Comparison of ENCODE assay signal across 32 cellular contexts in genomic region chr4:79353075-79353474, GRCh38. TPM values are rescaled to one million over a fixed set of nuclear protein-coding genes. Genes with fewer than 3 reads are reported as not detected.
"Had no signal": no experiment of that assay in that cellular context is flagged by ENCODE, and none has a peak within 500 bp of the region (broad histone marks: within the 10 kb centered on the region; RNA-seq: fewer than 3 reads in every experiment).

No MANE protein-coding gene starts in this region.

- ATAC-seq: activated CD4-positive, alpha-beta T cell treated with anti-CD3 and anti-CD28 coated beads for 36 hours; activated naive CD4-positive, alpha-beta T cell treated with anti-CD3 and anti-CD28 coated beads, Interleukin-2, amount 50 U/mL, for 72 hours; activated T-helper 17 cell treated with anti-CD3 and anti-CD28 coated beads, Interleukin-2, amount 50 U/mL, for 72 hours; left lobe of liver; lower lobe of right lung; natural killer cell; right cardiac atrium; stimulated activated effector memory CD8-positive, alpha-beta T cell treated with anti-CD3 and anti-CD28 coated beads, Interleukin-12 subunit alpha, Interleukin-12 subunit beta, amount 100 ng/mL, for 72 hours; stimulated activated naive CD8-positive, alpha-beta T cell treated with anti-CD3 and anti-CD28 coated beads, Interleukin-15, amount 100 ng/mL, for 72 hours; WTC11 had no signal

- H3K4me1 ChIP-seq: ascending aorta, esophagus muscularis mucosa, lower lobe of right lung, parathyroid adenoma, tibial artery had no signal

- H3K27ac Mint-ChIP-seq: activated CD4-positive, alpha-beta T cell treated with anti-CD3 and anti-CD28 coated beads for 36 hours; activated naive CD4-positive, alpha-beta T cell treated with anti-CD3 and anti-CD28 coated beads, Interleukin-2, amount 50 U/mL, for 72 hours; activated T-cell treated with anti-CD3 and anti-CD28 coated beads, Interleukin-2, amount 50 U/mL, for 24 hours; activated T-helper 17 cell treated with anti-CD3 and anti-CD28 coated beads, Interleukin-2, amount 50 U/mL, for 72 hours; natural killer cell; stimulated activated effector memory CD8-positive, alpha-beta T cell treated with anti-CD3 and anti-CD28 coated beads, Interleukin-12 subunit alpha, Interleukin-12 subunit beta, amount 100 ng/mL, for 72 hours; stimulated activated naive CD8-positive, alpha-beta T cell treated with anti-CD3 and anti-CD28 coated beads, Interleukin-15, amount 100 ng/mL, for 72 hours; WTC11 had no signal

- H3K27me3 Mint-ChIP-seq: activated CD4-positive, alpha-beta T cell treated with anti-CD3 and anti-CD28 coated beads for 36 hours; activated T-cell treated with anti-CD3 and anti-CD28 coated beads, Interleukin-2, amount 50 U/mL, for 24 hours; activated T-helper 17 cell treated with anti-CD3 and anti-CD28 coated beads, Interleukin-2, amount 50 U/mL, for 72 hours; stimulated activated naive CD8-positive, alpha-beta T cell treated with anti-CD3 and anti-CD28 coated beads, Interleukin-15, amount 100 ng/mL, for 72 hours had no signal

- H3K27ac ChIP-seq: ascending aorta, esophagus muscularis mucosa, lower lobe of right lung, parathyroid adenoma, tibial artery had no signal

- H3K36me3 ChIP-seq: ascending aorta, esophagus muscularis mucosa, lower lobe of right lung, tibial artery had no signal

- DNase-seq: activated CD4-positive, alpha-beta T cell treated with anti-CD3 and anti-CD28 coated beads for 36 hours; activated CD4-positive, alpha-beta T cell treated with anti-CD3 and anti-CD28 coated beads, Interleukin-2, amount 50 U/mL, for 4 hours; activated CD8-positive, alpha-beta memory T cell treated with anti-CD3 and anti-CD28 coated beads for 24 hours; activated CD8-positive, alpha-beta memory T cell treated with anti-CD3 and anti-CD28 coated beads, Interleukin-2, amount 50 U/mL, for 4 hours; activated T-cell treated with anti-CD3 and anti-CD28 coated beads, Interleukin-2, amount 50 U/mL, for 24 hours; central memory CD4-positive, alpha-beta T cell; effector memory CD4-positive, alpha-beta T cell; hypothalamus; islet precursor cell; lower lobe of right lung; natural killer cell; right cardiac atrium; stimulated activated CD4-positive, alpha-beta T cell treated with anti-CD3 and anti-CD28 coated beads, Interleukin-2, amount 100 ng/mL, for 24 hours; stimulated activated naive CD8-positive, alpha-beta T cell treated with anti-CD3 and anti-CD28 coated beads, Interleukin-15, amount 100 ng/mL, for 72 hours; T-helper 1 cell; tibial artery had no signal

- H3K79me2 ChIP-seq: parathyroid adenoma had no signal

- H3K27me3 ChIP-seq: ascending aorta, esophagus muscularis mucosa, tibial artery had no signal

- FAIRE-seq: TTC549 had no signal

- H3K4me1 Mint-ChIP-seq: activated CD4-positive, alpha-beta T cell treated with anti-CD3 and anti-CD28 coated beads for 36 hours; activated T-helper 17 cell treated with anti-CD3 and anti-CD28 coated beads, Interleukin-2, amount 50 U/mL, for 72 hours; natural killer cell; stimulated activated effector memory CD8-positive, alpha-beta T cell treated with anti-CD3 and anti-CD28 coated beads, Interleukin-12 subunit alpha, Interleukin-12 subunit beta, amount 100 ng/mL, for 72 hours; stimulated activated naive CD8-positive, alpha-beta T cell treated with anti-CD3 and anti-CD28 coated beads, Interleukin-15, amount 100 ng/mL, for 72 hours; WTC11 had no signal

- H3K36me3 Mint-ChIP-seq: activated naive CD4-positive, alpha-beta T cell treated with anti-CD3 and anti-CD28 coated beads, Interleukin-2, amount 50 U/mL, for 72 hours; stimulated activated effector memory CD8-positive, alpha-beta T cell treated with anti-CD3 and anti-CD28 coated beads, Interleukin-12 subunit alpha, Interleukin-12 subunit beta, amount 100 ng/mL, for 72 hours had no signal

- H3K9ac ChIP-seq: parathyroid adenoma had no signal

- H3K9me3 ChIP-seq: ascending aorta, esophagus muscularis mucosa, lower lobe of right lung, tibial artery had no signal

- H3K4me3 ChIP-seq: ascending aorta, esophagus muscularis mucosa, lower lobe of right lung, tibial artery had no signal

- H3K4me3 Mint-ChIP-seq: activated CD4-positive, alpha-beta T cell treated with anti-CD3 and anti-CD28 coated beads for 36 hours; activated T-cell treated with anti-CD3 and anti-CD28 coated beads, Interleukin-2, amount 50 U/mL, for 24 hours; activated T-helper 17 cell treated with anti-CD3 and anti-CD28 coated beads, Interleukin-2, amount 50 U/mL, for 72 hours; natural killer cell; stimulated activated effector memory CD8-positive, alpha-beta T cell treated with anti-CD3 and anti-CD28 coated beads, Interleukin-12 subunit alpha, Interleukin-12 subunit beta, amount 100 ng/mL, for 72 hours; stimulated activated naive CD8-positive, alpha-beta T cell treated with anti-CD3 and anti-CD28 coated beads, Interleukin-15, amount 100 ng/mL, for 72 hours; WTC11 had no signal

- H3K9me3 Mint-ChIP-seq: activated T-helper 17 cell treated with anti-CD3 and anti-CD28 coated beads, Interleukin-2, amount 50 U/mL, for 72 hours had no signal

- H2AFZ ChIP-seq: parathyroid adenoma had no signal

RNA-seq across cellular contexts. Expression of gene NAA11, which starts 27.2 kb away (rescaled TPM):
- total RNA-seq: activated CD4-positive, alpha-beta T cell treated with anti-CD3 and anti-CD28 coated beads for 36 hours; activated naive CD4-positive, alpha-beta T cell treated with anti-CD3 and anti-CD28 coated beads, Interleukin-2, amount 50 U/mL, for 72 hours; activated T-helper 17 cell treated with anti-CD3 and anti-CD28 coated beads, Interleukin-2, amount 50 U/mL, for 72 hours; ascending aorta; dermis microvascular lymphatic vessel endothelial cell; esophagus muscularis mucosa; frontal cortex; left lobe of liver; lower lobe of right lung; mesenteric fat pad; natural killer cell; pulmonary artery endothelial cell; right cardiac atrium; skeletal muscle tissue; ureter; WTC11 had no signal
- polyA plus RNA-seq: adipose tissue, right cardiac atrium had no signal

RNA-seq across cellular contexts. Expression of gene GK2, which starts 55.0 kb away (rescaled TPM):
- total RNA-seq: activated CD4-positive, alpha-beta T cell treated with anti-CD3 and anti-CD28 coated beads for 36 hours; activated naive CD4-positive, alpha-beta T cell treated with anti-CD3 and anti-CD28 coated beads, Interleukin-2, amount 50 U/mL, for 72 hours; activated T-helper 17 cell treated with anti-CD3 and anti-CD28 coated beads, Interleukin-2, amount 50 U/mL, for 72 hours; ascending aorta; dermis microvascular lymphatic vessel endothelial cell; esophagus muscularis mucosa; frontal cortex; left lobe of liver; lower lobe of right lung; mesenteric fat pad; natural killer cell; pulmonary artery endothelial cell; right cardiac atrium; skeletal muscle tissue; ureter; WTC11 had no signal
- polyA plus RNA-seq: adipose tissue, right cardiac atrium had no signal
